ENCODE assay signal across 1 cellular context in the genomic region with DNA sequence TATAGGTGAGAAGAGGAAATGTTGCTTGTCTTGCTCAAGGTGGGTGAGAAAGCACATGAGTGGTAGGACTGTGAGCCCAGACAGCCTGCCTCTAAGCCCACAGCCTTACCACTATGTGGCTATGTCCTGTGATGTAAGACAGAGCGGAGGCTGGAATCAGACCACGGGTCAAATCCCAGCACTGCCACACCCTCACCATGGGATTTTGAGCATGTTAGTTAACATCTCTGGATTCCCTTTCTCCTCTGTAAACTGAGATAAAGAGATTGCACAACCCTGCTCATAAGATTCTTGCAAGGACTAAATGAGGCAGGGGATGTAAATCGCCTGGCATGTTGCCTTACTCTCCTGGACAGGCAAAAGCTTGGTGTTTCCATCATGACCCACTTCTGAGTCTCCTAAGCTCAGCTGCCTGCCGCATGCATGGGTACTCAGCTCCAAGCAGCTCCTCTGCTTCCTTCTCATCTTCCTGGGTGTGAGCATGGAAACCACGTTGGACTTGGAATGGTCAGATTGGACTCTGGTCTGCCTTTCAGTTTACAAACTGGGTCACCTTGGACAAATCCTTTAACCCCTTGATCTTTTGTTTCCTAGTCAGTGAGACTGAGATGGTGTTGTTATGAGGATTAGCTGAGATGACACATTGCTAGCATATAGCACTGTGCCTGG.
TF ChIP-seq lines count a peak whose summit lies in the region.

No MANE protein-coding gene starts in this region.

TF ChIP-seq in HepG2, 621 proteins besides CTCF, POLR2A, EP300 and RAD21 (continued from another document):
- TF ChIP-seq THAP11 (CRISPR knock-in tag; IDR thresholded peaks at IDR 0.05): no peak
- TF ChIP-seq ZSCAN12 (CRISPR knock-in tag; IDR thresholded peaks at IDR 0.05): no peak
- TF ChIP-seq PAF1 (CRISPR knock-in tag; IDR thresholded peaks at IDR 0.05): no peak
- no peak for TF ChIP-seq ZBTB38 (CRISPR knock-in tag; IDR thresholded peaks at IDR 0.05)
- no peak for TF ChIP-seq ZNF788 (CRISPR knock-in tag; IDR thresholded peaks at IDR 0.05; ENCODE audit: borderline replicate concordance)
- TF ChIP-seq, protein P1, sequence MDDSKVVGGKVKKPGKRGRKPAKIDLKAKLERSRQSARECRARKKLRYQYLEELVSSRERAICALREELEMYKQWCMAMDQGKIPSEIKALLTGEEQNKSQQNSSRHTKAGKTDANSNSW (CRISPR knock-in tag; IDR thresholded peaks at IDR 0.05; ENCODE audit: borderline replicate concordance): no peak
- TF ChIP-seq, protein P2, sequence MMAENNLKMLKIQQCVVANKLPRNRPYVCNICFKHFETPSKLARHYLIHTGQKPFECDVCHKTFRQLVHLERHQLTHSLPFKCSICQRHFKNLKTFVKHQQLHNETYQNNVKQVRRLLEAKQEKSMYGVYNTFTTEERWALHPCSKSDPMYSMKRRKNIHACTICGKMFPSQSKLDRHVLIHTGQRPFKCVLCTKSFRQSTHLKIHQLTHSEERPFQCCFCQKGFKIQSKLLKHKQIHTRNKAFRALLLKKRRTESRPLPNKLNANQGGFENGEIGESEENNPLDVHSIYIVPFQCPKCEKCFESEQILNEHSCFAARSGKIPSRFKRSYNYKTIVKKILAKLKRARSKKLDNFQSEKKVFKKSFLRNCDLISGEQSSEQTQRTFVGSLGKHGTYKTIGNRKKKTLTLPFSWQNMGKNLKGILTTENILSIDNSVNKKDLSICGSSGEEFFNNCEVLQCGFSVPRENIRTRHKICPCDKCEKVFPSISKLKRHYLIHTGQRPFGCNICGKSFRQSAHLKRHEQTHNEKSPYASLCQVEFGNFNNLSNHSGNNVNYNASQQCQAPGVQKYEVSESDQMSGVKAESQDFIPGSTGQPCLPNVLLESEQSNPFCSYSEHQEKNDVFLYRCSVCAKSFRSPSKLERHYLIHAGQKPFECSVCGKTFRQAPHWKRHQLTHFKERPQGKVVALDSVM (CRISPR knock-in tag; IDR thresholded peaks at IDR 0.05): no peak
- TF ChIP-seq KMT2B (CRISPR knock-in tag; IDR thresholded peaks at IDR 0.05): no peak
- no peak for TF ChIP-seq NR1H2 (CRISPR knock-in tag; IDR thresholded peaks at IDR 0.05; ENCODE audit: borderline replicate concordance, low read depth)
- peak; percentile 23; the same call in 1 of the 2 replicates for TF ChIP-seq POGZ (CRISPR knock-in tag; IDR thresholded peaks at IDR 0.05)
- TF ChIP-seq, protein P3, sequence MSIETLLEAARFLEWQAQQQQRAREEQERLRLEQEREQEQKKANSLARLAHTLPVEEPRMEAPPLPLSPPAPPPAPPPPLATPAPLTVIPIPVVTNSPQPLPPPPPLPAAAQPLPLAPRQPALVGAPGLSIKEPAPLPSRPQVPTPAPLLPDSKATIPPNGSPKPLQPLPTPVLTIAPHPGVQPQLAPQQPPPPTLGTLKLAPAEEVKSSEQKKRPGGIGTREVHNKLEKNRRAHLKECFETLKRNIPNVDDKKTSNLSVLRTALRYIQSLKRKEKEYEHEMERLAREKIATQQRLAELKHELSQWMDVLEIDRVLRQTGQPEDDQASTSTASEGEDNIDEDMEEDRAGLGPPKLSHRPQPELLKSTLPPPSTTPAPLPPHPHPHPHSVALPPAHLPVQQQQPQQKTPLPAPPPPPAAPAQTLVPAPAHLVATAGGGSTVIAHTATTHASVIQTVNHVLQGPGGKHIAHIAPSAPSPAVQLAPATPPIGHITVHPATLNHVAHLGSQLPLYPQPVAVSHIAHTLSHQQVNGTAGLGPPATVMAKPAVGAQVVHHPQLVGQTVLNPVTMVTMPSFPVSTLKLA (IDR thresholded peaks at IDR 0.05): no peak
- no peak for TF ChIP-seq ARNTL (CRISPR knock-in tag; IDR thresholded peaks at IDR 0.05)
- TF ChIP-seq SOX6 (IDR thresholded peaks at IDR 0.05): no peak
- TF ChIP-seq SOX6 (CRISPR knock-in tag; IDR thresholded peaks at IDR 0.05): peak; percentile 30; the same call in 1 of the 2 replicates
- TF ChIP-seq ETV6 (CRISPR knock-in tag; conservative IDR thresholded peaks at IDR 0.05): no peak
- no peak for TF ChIP-seq RFXAP (CRISPR knock-in tag; IDR thresholded peaks at IDR 0.05; ENCODE audit: borderline replicate concordance)
